Comparison of ENCODE assay signal across 27 cellular contexts in the genomic region with DNA sequence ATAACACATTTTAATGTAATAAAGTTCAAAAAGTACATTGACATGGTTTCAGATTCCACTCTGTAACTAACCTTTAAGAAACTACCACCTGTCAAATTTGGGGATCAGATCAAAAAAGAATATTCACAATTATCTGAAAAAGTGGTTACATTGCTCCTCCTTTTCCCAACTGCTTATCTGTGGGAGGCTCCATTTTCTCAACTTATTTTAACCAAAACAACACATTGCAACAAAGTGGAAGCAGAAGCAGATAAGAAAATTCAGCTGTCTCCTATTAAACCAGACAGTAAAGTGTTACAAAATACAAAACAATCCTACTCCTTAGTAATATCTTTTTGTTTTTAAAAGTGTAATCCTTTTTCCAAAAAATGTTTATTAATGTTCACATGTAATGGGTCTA.
"Had no signal": no experiment of that assay in that cellular context is flagged by ENCODE, and none has a peak within 500 bp of the region (broad histone marks: within the 10 kb centered on the region; RNA-seq: fewer than 3 reads in every experiment).

No MANE protein-coding gene starts in this region.

- H3K27ac ChIP-seq: coronary artery, foreskin keratinocyte, heart right ventricle, left lung, neutrophil, pancreas, right lobe of liver, thoracic aorta, tibial nerve, upper lobe of left lung had no signal

- FAIRE-seq: pancreas, small intestine, urothelium cell line had no signal

- H3K4me1 ChIP-seq: foreskin keratinocyte, heart right ventricle, left lung, pancreas, right lobe of liver, tibial nerve, upper lobe of left lung had no signal

- H3K9me3 ChIP-seq: pancreas had no signal

- H3K4me3 ChIP-seq: coronary artery, heart right ventricle, left lung, mucosa of descending colon, pancreas, right lobe of liver, thoracic aorta, tibial nerve, upper lobe of left lung had no signal

- H3K4me1 Mint-ChIP-seq: mesothelial cell of epicardium; stimulated activated naive B cell treated with anti-CD40 and anti-IgM and Interleukin-4, amounts not matched to agents 10 μg/mL and 1 μg/mL and 100 μg/mL, for 72 hours had no signal

- H3K36me3 ChIP-seq: left lung, neutrophil, pancreas, right lobe of liver, thoracic aorta, upper lobe of left lung had no signal

- H3K27me3 Mint-ChIP-seq: naive B cell; natural killer cell treated with Interleukin-12 subunit alpha and Interleukin-12 subunit beta and Interleukin-15 and Interleukin-18, amount 100 ng/mL, for 72 hours; stimulated activated naive B cell treated with anti-CD40 and anti-IgM and Interleukin-4, amounts not matched to agents 10 μg/mL and 1 μg/mL and 100 μg/mL, for 72 hours; stimulated activated naive CD8-positive, alpha-beta T cell treated with anti-CD3 and anti-CD28 coated beads, Interleukin-15, Interleukin-2, amounts not matched to agents 100 ng/mL and 50 ng/mL, for 24 hours had no signal

- H3K4me3 Mint-ChIP-seq: mesothelial cell of epicardium; naive B cell; natural killer cell treated with Interleukin-12 subunit alpha and Interleukin-12 subunit beta and Interleukin-15 and Interleukin-18, amount 100 ng/mL, for 72 hours; neural crest cell; stimulated activated naive B cell treated with anti-CD40 and anti-IgM and Interleukin-4, amounts not matched to agents 10 μg/mL and 1 μg/mL and 100 μg/mL, for 72 hours; stimulated activated naive CD8-positive, alpha-beta T cell treated with anti-CD3 and anti-CD28 coated beads, Interleukin-15, Interleukin-2, amounts not matched to agents 100 ng/mL and 50 ng/mL, for 24 hours had no signal

- H3K27me3 ChIP-seq: foreskin keratinocyte, heart right ventricle, left lung, neutrophil, pancreas, right lobe of liver, tibial nerve, upper lobe of left lung had no signal

- H3K27ac Mint-ChIP-seq: mesothelial cell of epicardium; natural killer cell treated with Interleukin-12 subunit alpha and Interleukin-12 subunit beta and Interleukin-15 and Interleukin-18, amount 100 ng/mL, for 72 hours; stimulated activated naive B cell treated with anti-CD40 and anti-IgM and Interleukin-4, amounts not matched to agents 10 μg/mL and 1 μg/mL and 100 μg/mL, for 72 hours; stimulated activated naive CD8-positive, alpha-beta T cell treated with anti-CD3 and anti-CD28 coated beads, Interleukin-15, Interleukin-2, amounts not matched to agents 100 ng/mL and 50 ng/mL, for 24 hours had no signal

- DNase-seq: dermis blood vessel endothelial cell; effector memory CD4-positive, alpha-beta T cell; foreskin keratinocyte; glutamatergic neuron; heart right ventricle; hippocampal formation; left cardiac atrium; left lung; mesenchymal stem cell; mucosa of descending colon; naive B cell; pancreas; right lobe of liver; small intestine; stimulated activated CD4-positive, alpha-beta T cell treated with anti-CD3 and anti-CD28 coated beads, Interleukin-15, amount 100 ng/mL, for 24 hours; stimulated activated CD4-positive, alpha-beta T cell treated with anti-CD3 and anti-CD28 coated beads, Interleukin-2, amount 100 ng/mL, for 48 hours; stimulated activated naive B cell treated with anti-CD40 and anti-IgM and Interleukin-4, amounts not matched to agents 10 μg/mL and 1 μg/mL and 100 μg/mL, for 72 hours; upper lobe of left lung had no signal

- ATAC-seq: foreskin keratinocyte; heart right ventricle; left cardiac atrium; left lung; mucosa of descending colon; natural killer cell treated with Interleukin-12 subunit alpha and Interleukin-12 subunit beta and Interleukin-15 and Interleukin-18, amount 100 ng/mL, for 72 hours; pancreas; right lobe of liver; stimulated activated naive B cell treated with anti-CD40 and anti-IgM and Interleukin-4, amounts not matched to agents 10 μg/mL and 1 μg/mL and 100 μg/mL, for 72 hours had no signal
